Comparison of ENCODE assay signal across 10 cellular contexts in genomic region chr17:57948169-57948554, GRCh38. TPM values are rescaled to one million over a fixed set of nuclear protein-coding genes. Genes with fewer than 3 reads are reported as not detected.
DNase-seq lines count a peak whose midpoint lies in the region; ATAC-seq, FAIRE-seq and TF ChIP-seq lines count a peak whose summit lies in the region.
"Had no signal": no experiment of that assay in that cellular context is flagged by ENCODE, and none has a peak within 500 bp of the region (broad histone marks: within the 10 kb centered on the region; RNA-seq: fewer than 3 reads in every experiment).

No MANE protein-coding gene starts in this region.

- H3K27me3 ChIP-seq in PC-9 (ENCODE audit: insufficient read depth, low read depth): no peaks in the 10 kb centered on the region
- H3K27me3 ChIP-seq in duodenal mucosa (ENCODE audit: control insufficient read depth in 1 of 2, insufficient read depth in 2 of 2, low read length in 2 of 2): no peaks in the 10 kb centered on the region

- no peaks in the 10 kb centered on the region for H3K9me3 Mint-ChIP-seq in neural crest cell

- H3K27me3 Mint-ChIP-seq in neural crest cell (ENCODE audit: low read depth): no peaks in the 10 kb centered on the region

- H3K4me3 Mint-ChIP-seq in neural crest cell: peak overlapping the region; percentile 4

- CTCF ChIA-PET in PC-9 (lab: Charles Lee): interaction anchor here (0.6 to 1.9 kb wide), 8 partner anchors 37 to 88 kb away, joined by 3 to 7 read pairs (median 4); no protein-coding TSS in a partner anchor

- no peaks in the 10 kb centered on the region for H3K36me3 ChIP-seq in PC-9 (ENCODE audit: low read depth)
- no peaks in the 10 kb centered on the region for H3K36me3 ChIP-seq in duodenal mucosa (ENCODE audit: control insufficient read depth in 1 of 2, insufficient read depth in 2 of 2, low read length in 2 of 2)

- peak overlapping the region; percentile 21 for H3K27ac Mint-ChIP-seq in neural crest cell (ENCODE audit: unreplicated experiment)

- H3K9ac ChIP-seq in duodenal mucosa (ENCODE audit: low read depth in 1 of 2, low read length in 2 of 2): no peak overlapping the region

- H3K36me3 Mint-ChIP-seq in neural crest cell (ENCODE audit: low read depth): peaks cover 4% of the 10 kb centered on the region

- FAIRE-seq in urothelium cell line (lab: Jason Lieb, UNC) (peak; percentile 23), RCC 7860 (lab: Jason Lieb, UNC) (no peak)

- peak overlapping the region; percentile 68 for H3K4me2 ChIP-seq in PC-9

- intact Hi-C loops in PC-9 (cut with micrococcal nuclease; ENCODE audit: unreplicated experiment): loop anchor here (1.0 to 5.0 kb wide), 6 partner anchors 29 to 86 kb away; no protein-coding TSS in a partner anchor

- no peak for ATAC-seq in GM21360 (IDR thresholded peaks at IDR 0.05; ENCODE audit: unreplicated experiment)

- H3K9me3 ChIP-seq in PC-9 (ENCODE audit: insufficient read depth, low read depth) (no peaks in the 10 kb centered on the region), duodenal mucosa (ENCODE audit: control insufficient read depth in 1 of 2, low read length in 2 of 2) (no peaks in the 10 kb centered on the region)

- H3K4me1 ChIP-seq in PC-9 (replicated peaks; ENCODE audit: insufficient read depth): peaks cover 72% of the 10 kb centered on the region
- H3K4me1 ChIP-seq in duodenal mucosa (ENCODE audit: control insufficient read depth in 1 of 2, insufficient read depth in 2 of 2, low read length in 2 of 2): peaks cover 29 to 33% of the 10 kb centered on the region in 2 donors

- H3K9me2 ChIP-seq in PC-9 (ENCODE audit: insufficient read depth): no peaks in the 10 kb centered on the region

- H3K4me3 ChIP-seq in PC-9: peak overlapping the region; percentile 20; the same call in 1 of the 2 replicates
- H3K4me3 ChIP-seq in duodenal mucosa (ENCODE audit: low read depth in 1 of 2, low read length in 2 of 2): no peak overlapping the region

- peak overlapping the region; percentile 24; the same call in 1 of the 2 replicates for H2AFZ ChIP-seq in PC-9

- H3K79me2 ChIP-seq in PC-9 (ENCODE audit: low read depth): peaks cover 62% of the 10 kb centered on the region

- H3K27ac ChIP-seq in PC-9: peak overlapping the region; percentile 95
- H3K27ac ChIP-seq in duodenal mucosa (ENCODE audit: low read depth, low read length): peak overlapping the region; percentile 70

- BruUV-seq in PC-9 (replicated peaks; lab: Mats Ljungman, UMichigan): TSS peak; percentile 14

- DNase-seq in PC-9: no peak
- no peak for DNase-seq in neural crest cell (ENCODE audit: low read depth, low spot score)
- DNase-seq in urothelium cell line (ENCODE audit: low spot score): no peak
- no peak for DNase-seq in RCC 7860 (ENCODE audit: low spot score)
- no peak for DNase-seq in AML-193 (lab: John Stamatoyannopoulos, UW)
- DNase-seq: activated CD4-positive, alpha-beta T cell treated with anti-CD3 and anti-CD28 coated beads for 4 hours; NCI-H1105 treated with DMSO at 0.1 percent for 48 hours; retina had no signal

- POLR2A ChIA-PET in PC-9 (lab: Charles Lee; ENCODE audit: unreplicated experiment): interaction anchor here (0.6 to 1.1 kb wide), 3 partner anchors 47 to 70 kb away, joined by 3 to 7 read pairs (median 4); no protein-coding TSS in a partner anchor

- peaks cover 46% of the 10 kb centered on the region for H3F3A ChIP-seq in PC-9 (ENCODE audit: insufficient read depth, low read depth)

- no peak; the same call in 1 of the 2 replicates for TF ChIP-seq CTCF in PC-9 (conservative IDR thresholded peaks at IDR 0.05)
- TF ChIP-seq CTCF in neural crest cell (conservative IDR thresholded peaks at IDR 0.05): no peak

- H3K4me1 Mint-ChIP-seq in neural crest cell: peaks cover 77% of the 10 kb centered on the region

- H4K20me1 ChIP-seq in PC-9 (ENCODE audit: insufficient read depth): no peaks in the 10 kb centered on the region

RNA-seq across cellular contexts. Expression of gene CUEDC1, which starts 7.0 kb away (rescaled TPM):
- total RNA-seq in PC-9 (2021): 60.7 and 61.4 TPM in 2 replicates
- 73.7 and 86.9 TPM in 2 replicates for total RNA-seq in neural crest cell

RNA-seq across cellular contexts. Expression of gene VEZF1, which starts 39.9 kb away (rescaled TPM):
- total RNA-seq in PC-9 (2021) (29.9 and 50.9 TPM in 2 replicates), neural crest cell (139 and 142 TPM in 2 replicates)

RNA-seq across cellular contexts. Expression of gene SRSF1, which starts 58.9 kb away (rescaled TPM):
- total RNA-seq in PC-9 (2021) (210 and 278 TPM in 2 replicates), neural crest cell (548 and 554 TPM in 2 replicates)
